1 cellular context compared by ENCODE assay signal in genomic region chr3:129473067-129473765, GRCh38.
TF ChIP-seq lines count a peak whose summit lies in the region.

No MANE protein-coding gene starts in this region.

TF ChIP-seq in IMR-90, 13 proteins besides CTCF, POLR2A, EP300 and RAD21 (continued from another document):
- TF ChIP-seq USF2 (IDR thresholded peaks at IDR 0.05; ENCODE audit: low read depth, low read length) (no peak), RCOR1 (IDR thresholded peaks at IDR 0.05; ENCODE audit: insufficient replicate concordance, low read length) (no peak), ELK1 (IDR thresholded peaks at IDR 0.05; ENCODE audit: borderline replicate concordance, low read depth, low read length) (no peak), FOS (IDR thresholded peaks at IDR 0.05; ENCODE audit: low read depth, low read length) (no peak)
